Comparison of ENCODE assay signal across 15 cellular contexts in genomic region chr6:85401186-85402062, GRCh38. TPM values are rescaled to one million over a fixed set of nuclear protein-coding genes. Genes with fewer than 3 reads are reported as not detected.
DNase-seq lines count a peak whose midpoint lies in the region; ATAC-seq and TF ChIP-seq lines count a peak whose summit lies in the region.
"Had no signal": no experiment of that assay in that cellular context is flagged by ENCODE, and none has a peak within 500 bp of the region (broad histone marks: within the 10 kb centered on the region; RNA-seq: fewer than 3 reads in every experiment).

No MANE protein-coding gene starts in this region.

- no peak overlapping the region for H3K4me3 Mint-ChIP-seq in chondrocyte (ENCODE audit: unreplicated experiment)
- H3K4me3 Mint-ChIP-seq in osteocyte (ENCODE audit: unreplicated experiment) = no peak overlapping the region
- H3K4me3 Mint-ChIP-seq: activated B cell treated with CpG ODN at 0.5 μM for 24 hours, H9 had no signal

- peaks cover 37% of the 10 kb centered on the region for H3K4me1 ChIP-seq in IMR-90 (ENCODE audit: control insufficient read depth, insufficient read depth, low read length)
- peaks cover 7 to 28% of the 10 kb centered on the region in 2 donors for H3K4me1 ChIP-seq in ascending aorta

- H3K27ac ChIP-seq in IMR-90 (ENCODE audit: insufficient read depth, low read length) = peak overlapping the region; percentile 68
- H3K27ac ChIP-seq in ascending aorta = no peak overlapping the region
- H3K27ac ChIP-seq: tibial nerve had no signal

- H3K36me3 ChIP-seq in IMR-90 (ENCODE audit: control insufficient read depth, insufficient read depth, low read length) (no peaks in the 10 kb centered on the region), ascending aorta (no peaks in the 10 kb centered on the region)
- H3K36me3 ChIP-seq: tibial nerve had no signal

- peaks cover 2% of the 10 kb centered on the region for H3K9me3 Mint-ChIP-seq in chondrocyte (ENCODE audit: low read depth)
- H3K9me3 Mint-ChIP-seq in osteocyte (ENCODE audit: unreplicated experiment) = no peaks in the 10 kb centered on the region
- H3K9me3 Mint-ChIP-seq: activated B cell treated with CpG ODN at 0.5 μM for 24 hours had no signal

- no peak overlapping the region for H3K9ac ChIP-seq in IMR-90 (ENCODE audit: low read depth, low read length)

- no peaks in the 10 kb centered on the region for H3K36me3 Mint-ChIP-seq in chondrocyte (ENCODE audit: low read depth)
- H3K36me3 Mint-ChIP-seq in osteocyte (ENCODE audit: unreplicated experiment) = no peaks in the 10 kb centered on the region

- POLR2A ChIA-PET in IMR-90 (lab: Charles Lee; ENCODE audit: unreplicated experiment) = interaction anchor here (0.6 kb wide), 2 partner anchors 169 to 243 kb away, joined by 3 read pairs; no protein-coding TSS in a partner anchor

- peak overlapping the region; percentile 90 for H2BK15ac ChIP-seq in IMR-90 (ENCODE audit: low read depth, low read length)

- peak overlapping the region; percentile 99 for H4K91ac ChIP-seq in IMR-90 (ENCODE audit: insufficient read depth, low read depth, low read length)

- CTCF ChIA-PET in IMR-90 (lab: Yijun Ruan, JAX) = interaction anchor here (0.7 to 1.9 kb wide), 3 partner anchors 11 to 81 kb away, joined by 4 to 8 read pairs (median 7); no protein-coding TSS in a partner anchor

- no peak overlapping the region for H3K4me3 ChIP-seq in IMR-90 (ENCODE audit: insufficient read depth, low read depth, low read length)
- H3K4me3 ChIP-seq in ascending aorta = no peak overlapping the region
- H3K4me3 ChIP-seq: tibial nerve had no signal

- H3K4me1 Mint-ChIP-seq in chondrocyte (ENCODE audit: low read depth) (peaks cover 72% of the 10 kb centered on the region), osteocyte (ENCODE audit: unreplicated experiment) (peaks cover 71% of the 10 kb centered on the region)

- no CpG with 5 or more reads among the region's 6 CpGs for WGBS in IMR-90 (ENCODE audit: extremely low coverage in 2 of 2, insufficient read length in 1 of 2), 2 experiments

- H4K8ac ChIP-seq in IMR-90 (ENCODE audit: low read depth in 2 of 2, low read length in 2 of 2) = peak overlapping the region; percentile 74 to 99

- H4K20me1 ChIP-seq in IMR-90 (ENCODE audit: insufficient read depth, low read length) = no peaks in the 10 kb centered on the region

- intact Hi-C loops in IMR-90 (cut with micrococcal nuclease) = no loop called here
- intact Hi-C loops in ascending aorta (cut with DNase I) = loop anchor here (2.0 to 5.0 kb wide), 2 partner anchors 41 to 51 kb away; partner anchors contain the start of gene NT5E

- TF ChIP-seq CTCF in IMR-90 (conservative IDR thresholded peaks at IDR 0.05; ENCODE audit: low read depth, low read length) (no peak), chondrocyte (IDR thresholded peaks at IDR 0.05) (no peak), osteocyte (IDR thresholded peaks at IDR 0.05) (no peak), ascending aorta (IDR thresholded peaks at IDR 0.05) (no peak)

- no peak for TF ChIP-seq RAD21 in IMR-90 (IDR thresholded peaks at IDR 0.05; ENCODE audit: low read length)

- H3K18ac ChIP-seq in IMR-90 (ENCODE audit: low read depth, low read length) = peak overlapping the region; percentile 96

- peak overlapping the region; percentile 100 for H2BK120ac ChIP-seq in IMR-90 (ENCODE audit: low read depth, low read length)

- H4K5ac ChIP-seq in IMR-90 (ENCODE audit: low read depth, low read length) = peak overlapping the region; percentile 95

- H2AK9ac ChIP-seq in IMR-90 (replicated peaks; ENCODE audit: low read depth, low read length, poor library complexity) = no peak overlapping the region

- H3K27ac Mint-ChIP-seq in chondrocyte (ENCODE audit: unreplicated experiment) (peak overlapping the region; percentile 42), osteocyte (ENCODE audit: unreplicated experiment) (peak overlapping the region; percentile 97)
- H3K27ac Mint-ChIP-seq: activated B cell treated with CpG ODN at 0.5 μM for 24 hours had no signal

- H2BK5ac ChIP-seq in IMR-90 (ENCODE audit: low read depth, low read length, poor library complexity, severe bottlenecking) = peak overlapping the region; percentile 100

- H3K56ac ChIP-seq in IMR-90 (ENCODE audit: extremely low read depth, insufficient read depth, low read length) = peak overlapping the region; percentile 21; the same call in 1 of the 2 replicates

- H2AFZ ChIP-seq in IMR-90 (replicated peaks; ENCODE audit: low read length, poor library complexity) = peak overlapping the region; percentile 49

- no TSS peak for BruUV-seq in IMR-90 (replicated peaks; lab: Mats Ljungman, UMichigan)

- peak overlapping the region; percentile 100 for H2BK20ac ChIP-seq in IMR-90 (ENCODE audit: low read depth, low read length)

- peak overlapping the region; percentile 100 for H3K14ac ChIP-seq in IMR-90 (replicated peaks; ENCODE audit: low read depth, low read length)

- no peak overlapping the region for H3K4me2 ChIP-seq in IMR-90 (ENCODE audit: low read depth, low read length)

- no peak for ATAC-seq in IMR-90 (ENCODE audit: low read depth)

- in situ Hi-C loops in IMR-90 (cut with MboI; ENCODE audit: low sequenced_read_pairs) = no loop called here
- in situ Hi-C loops in KBM-7 (cut with MboI; ENCODE audit: low pct_unique_long_range_greater_than_20kb, low sequenced_read_pairs) = no loop called here

- peak overlapping the region; percentile 100; the same call in 1 of the 2 replicates for H3K23ac ChIP-seq in IMR-90 (ENCODE audit: low read depth, low read length)

- peaks cover 11 to 23% of the 10 kb centered on the region in 2 experiments; a peak in 3 of 4 replicates for H3K79me1 ChIP-seq in IMR-90 (ENCODE audit: low read depth in 1 of 2, low read length in 2 of 2)

- 0 out of 2 replicates have a peak, but pooled peaks cover 3% of the 10 kb centered on the region for H3K9me3 ChIP-seq in IMR-90 (ENCODE audit: control insufficient read depth, insufficient read depth, low read length)
- H3K9me3 ChIP-seq in ascending aorta = no peaks in the 10 kb centered on the region
- H3K9me3 ChIP-seq: tibial nerve had no signal

- no peak for TF ChIP-seq POLR2A in IMR-90 (IDR thresholded peaks at IDR 0.05; ENCODE audit: low read depth, low read length)

- H3K27me3 Mint-ChIP-seq in chondrocyte (ENCODE audit: low read depth) (no peaks in the 10 kb centered on the region), osteocyte (ENCODE audit: unreplicated experiment) (no peaks in the 10 kb centered on the region)

- dilution Hi-C loops in IMR-90 (cut with HindIII; ENCODE audit: low sequenced_read_pairs, unreplicated experiment) = no loop called here

- H3K27me3 ChIP-seq in IMR-90 (ENCODE audit: control insufficient read depth, insufficient read depth, low read length) (no peaks in the 10 kb centered on the region), ascending aorta (no peaks in the 10 kb centered on the region)
- H3K27me3 ChIP-seq: tibial nerve had no signal

- DNase-seq in DMS53 (lab: John Stamatoyannopoulos, UW) (peak; percentile 33), DMS53 treated with DMSO at 0.1 percent for 48 hours (lab: John Stamatoyannopoulos, UW; ENCODE audit: unreplicated experiment) (no peak), IMR-90 (no peak), chondrocyte (ENCODE audit: low spot score) (no peak), osteocyte (ENCODE audit: extremely low spot score, unreplicated experiment) (no peak), GF-D8 (lab: John Stamatoyannopoulos, UW) (no peak), ascending aorta (ENCODE audit: low spot score in 2 of 2) (no peak), KBM-7 (no peak)
- DNase-seq: 8988T; activated B cell treated with CpG ODN at 0.5 μM for 24 hours; activated naive CD4-positive, alpha-beta T cell; cerebellar nuclear complex; H9; NCI-H510A had no signal

- peak overlapping the region; percentile 100 for H3K4ac ChIP-seq in IMR-90 (ENCODE audit: low read depth, low read length)

- peak overlapping the region; percentile 87 for H2AK5ac ChIP-seq in IMR-90 (ENCODE audit: low read depth, low read length)

- H3K9me1 ChIP-seq in IMR-90 (ENCODE audit: insufficient read depth, low read length) = peaks cover 26% of the 10 kb centered on the region

TF ChIP-seq in IMR-90, 13 proteins besides CTCF, POLR2A, EP300 and RAD21:
- TF ChIP-seq CEBPB (IDR thresholded peaks at IDR 0.05; ENCODE audit: low read depth, low read length) (no peak), RCOR1 (IDR thresholded peaks at IDR 0.05; ENCODE audit: insufficient replicate concordance, low read length) (no peak), MXI1 (IDR thresholded peaks at IDR 0.05; ENCODE audit: borderline replicate concordance, low read depth, low read length) (no peak), MAZ (IDR thresholded peaks at IDR 0.05; ENCODE audit: borderline replicate concordance, low read depth, low read length) (no peak), FOS (IDR thresholded peaks at IDR 0.05; ENCODE audit: low read depth, low read length) (no peak), SMC3 (IDR thresholded peaks at IDR 0.05; ENCODE audit: low read depth, low read length) (no peak), NFE2L2 (IDR thresholded peaks at IDR 0.05; ENCODE audit: low read depth, low read length) (no peak), ELK1 (IDR thresholded peaks at IDR 0.05; ENCODE audit: borderline replicate concordance, low read depth, low read length) (no peak), MAFK (IDR thresholded peaks at IDR 0.05; ENCODE audit: low read depth, low read length) (no peak)
- TF ChIP-seq, protein P1, sequence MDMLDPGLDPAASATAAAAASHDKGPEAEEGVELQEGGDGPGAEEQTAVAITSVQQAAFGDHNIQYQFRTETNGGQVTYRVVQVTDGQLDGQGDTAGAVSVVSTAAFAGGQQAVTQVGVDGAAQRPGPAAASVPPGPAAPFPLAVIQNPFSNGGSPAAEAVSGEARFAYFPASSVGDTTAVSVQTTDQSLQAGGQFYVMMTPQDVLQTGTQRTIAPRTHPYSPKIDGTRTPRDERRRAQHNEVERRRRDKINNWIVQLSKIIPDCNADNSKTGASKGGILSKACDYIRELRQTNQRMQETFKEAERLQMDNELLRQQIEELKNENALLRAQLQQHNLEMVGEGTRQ (IDR thresholded peaks at IDR 0.05; ENCODE audit: low read depth, low read length) = no peak

RNA-seq across cellular contexts. Expression of gene NT5E, which starts 48.5 kb away (rescaled TPM):
- 280 and 281 TPM in 2 replicates for total RNA-seq in IMR-90 (2012; rRNA removed)
- polyA plus RNA-seq in IMR-90 (2012; rRNA removed) = 153 and 178 TPM in 2 replicates
- polyA plus RNA-seq in IMR-90 (2012; cell fraction: cytosol; rRNA removed) = 55.3 and 126 TPM in 2 replicates
- polyA plus RNA-seq in IMR-90 (2012; cell fraction: nucleus; rRNA removed; ENCODE audit: low replicate concordance) = 66.2 and 102 TPM in 2 replicates
- total RNA-seq in chondrocyte = 43.1 to 49.0 TPM (median 48.7 TPM) in 3 replicates
- total RNA-seq in osteocyte = 193 and 197 TPM in 2 replicates
- total RNA-seq in ascending aorta = 143 TPM
